Comparison of ENCODE assay signal across 31 cellular contexts in the genomic region with DNA sequence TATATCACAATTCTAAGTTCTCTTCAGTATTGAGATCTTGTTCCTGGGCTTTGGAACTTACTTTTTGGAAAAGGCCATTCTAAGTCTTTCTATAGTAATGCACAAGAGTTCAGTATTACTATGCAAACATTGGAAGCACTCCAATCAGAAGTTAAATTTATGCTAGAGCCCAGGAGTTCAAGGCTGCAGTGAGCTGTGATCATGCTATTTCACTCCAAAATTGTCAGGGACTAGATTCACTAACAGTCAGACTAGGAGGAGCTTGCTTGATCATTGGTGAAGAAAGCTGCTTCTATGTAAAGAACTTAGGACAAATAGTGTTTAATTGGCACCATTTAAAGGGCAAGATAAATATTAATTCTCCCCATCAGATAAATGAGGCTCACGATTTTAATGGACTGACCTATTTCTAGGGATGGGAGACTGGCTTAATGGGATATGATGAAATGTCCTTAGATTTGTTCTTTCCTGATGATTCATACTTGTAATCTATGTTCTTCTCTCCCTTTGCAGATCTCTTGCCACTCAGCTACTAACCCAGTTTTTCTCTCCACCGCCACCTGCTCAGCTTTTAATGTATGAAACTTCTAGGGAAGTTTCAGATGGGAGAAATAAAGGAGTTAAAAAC. TPM values are rescaled to one million over a fixed set of nuclear protein-coding genes. Genes with fewer than 3 reads are reported as not detected.
A peak's percentile ranks its signal among the peaks of the same experiment; 100 is the strongest.
DNase-seq lines count a peak whose midpoint lies in the region; ATAC-seq and TF ChIP-seq lines count a peak whose summit lies in the region.
"Had no signal": no experiment of that assay in that cellular context is flagged by ENCODE, and none has a peak within 500 bp of the region (broad histone marks: within the 10 kb centered on the region; RNA-seq: fewer than 3 reads in every experiment).

No MANE protein-coding gene starts in this region.

- DNase-seq in EL (peak; percentile 5), LNCaP clone FGC (ENCODE audit: low read depth) (peak; percentile 73), choroid plexus epithelial cell (ENCODE audit: low read depth) (peak; percentile 41), left lobe of liver (ENCODE audit: low spot score) (no peak), dedifferentiated amniotic fluid mesenchymal stem cell (ENCODE audit: extremely low spot score) (no peak), NCI-H1930 (lab: John Stamatoyannopoulos, UW) (no peak)
- no peak for DNase-seq in stimulated activated CD4-positive, alpha-beta T cell treated with anti-CD3 and anti-CD28 coated beads, Interleukin-1b, Interleukin-23, amount 100 ng/mL, for 48 hours
- DNase-seq: activated CD4-positive, alpha-beta memory T cell treated with anti-CD3 and anti-CD28 coated beads, Interleukin-2, amount 10 ng/mL, durations not matched to agents 7 days and 5 days; activated CD4-positive, alpha-beta T cell treated with anti-CD3 and anti-CD28 coated beads for 1 hour; activated CD8-positive, alpha-beta memory T cell treated with anti-CD3 and anti-CD28 coated beads, Interleukin-2, amount 50 U/mL, for 4 hours; activated naive CD4-positive, alpha-beta T cell treated with anti-CD3 and anti-CD28 coated beads for 36 hours; DMS 273 treated with DMSO at 0.1 percent for 48 hours; foreskin melanocyte; heart left ventricle; Karpas-422; kidney; midbrain; naive B cell; NCI-H1048; NCI-H1694; NCI-H2171; NCI-H524 treated with DMSO at 0.1 percent for 48 hours; nucleus accumbens; SHP77 treated with DMSO at 0.1 percent for 48 hours; stimulated activated CD4-positive, alpha-beta T cell treated with anti-CD3 and anti-CD28 coated beads, Interleukin-4, amount 100 ng/mL, for 4 hours; trophoblast cell had no signal

- H3K4me3 ChIP-seq in LNCaP clone FGC (ENCODE audit: low read depth, low read length) (no peak overlapping the region), choroid plexus epithelial cell (ENCODE audit: low read depth, low read length) (no peak overlapping the region)
- H3K4me3 ChIP-seq: adrenal gland, GM12878, heart left ventricle, prostate gland had no signal

- ATAC-seq in left lobe of liver (peak; percentile 82), GM19328 (IDR thresholded peaks at IDR 0.05; ENCODE audit: unreplicated experiment) (no peak)
- ATAC-seq: GM12878, Panc1 had no signal

- TF ChIP-seq CTCF in LNCaP clone FGC (IDR thresholded peaks at IDR 0.05; ENCODE audit: control insufficient read depth, extremely low read depth, insufficient read depth) = no peak
- no peak for TF ChIP-seq CTCF in choroid plexus epithelial cell (conservative IDR thresholded peaks at IDR 0.05; ENCODE audit: low read depth, low read length)

RNA-seq across cellular contexts. Expression of a gene that starts 32.6 kb away (rescaled TPM):
- total RNA-seq in left lobe of liver = 156 TPM

RNA-seq across cellular contexts. Expression of a gene that starts 45.3 kb away (rescaled TPM):
- 1.5 TPM for total RNA-seq in left lobe of liver
- total RNA-seq: activated CD4-positive, alpha-beta memory T cell treated with anti-CD3 and anti-CD28 coated beads, Interleukin-2, amount 10 ng/mL, durations not matched to agents 7 days and 5 days; activated naive CD4-positive, alpha-beta T cell treated with anti-CD3 and anti-CD28 coated beads for 36 hours had no signal

Comparison
In these comparisons a context has a peak if more than half of its experiments do, and no peak if none do; other contexts are left out.
1. DNase-seq: peak in EL (single experiment), LNCaP clone FGC (single experiment) and choroid plexus epithelial cell (single experiment); none in left lobe of liver (single experiment), dedifferentiated amniotic fluid mesenchymal stem cell (single experiment), NCI-H1930 (0 of 2) and stimulated activated CD4-positive, alpha-beta T cell treated with anti-CD3 and anti-CD28 coated beads, Interleukin-1b, Interleukin-23, amount 100 ng/mL, for 48 hours (single experiment).